ENCODE assay signal across 9 cellular contexts in the genomic region with DNA sequence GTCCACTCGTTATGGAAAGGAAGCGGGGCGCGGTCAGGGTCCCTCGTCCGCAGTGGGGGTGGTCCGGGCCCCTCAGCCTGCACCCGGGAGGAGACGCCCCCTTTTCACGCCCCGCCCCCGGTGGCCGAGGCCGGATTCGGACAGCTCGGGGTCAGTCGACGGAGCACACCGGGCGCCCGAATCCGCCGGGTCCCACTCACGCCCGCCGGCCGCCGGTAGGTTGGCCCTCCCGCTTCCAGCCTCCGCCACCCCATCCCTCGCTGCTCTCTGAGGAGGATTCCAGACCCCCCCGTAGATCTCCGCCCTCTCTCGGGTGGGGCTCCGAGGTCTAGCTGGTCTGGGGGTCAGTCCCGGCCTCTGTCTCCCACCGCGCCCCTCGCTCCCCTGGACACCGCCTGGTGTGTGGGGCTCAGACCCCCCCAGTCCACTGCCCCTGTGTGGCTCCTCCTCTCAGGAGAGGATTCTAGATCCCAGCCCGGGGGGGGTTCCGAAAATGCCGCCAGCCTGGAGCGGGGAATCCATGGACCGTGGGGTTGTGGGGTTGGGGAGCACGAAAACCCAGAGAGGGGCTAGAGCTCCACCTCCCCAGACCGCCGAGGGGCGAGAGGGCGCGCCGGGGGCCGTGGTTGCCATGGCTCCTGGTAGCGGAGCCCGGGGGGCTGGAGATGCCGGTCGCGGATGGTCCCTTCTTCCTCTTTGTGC. TPM values are rescaled to one million over a fixed set of nuclear protein-coding genes. Genes with fewer than 3 reads are reported as not detected.
DNase-seq lines count a peak whose midpoint lies in the region; ATAC-seq, FAIRE-seq and TF ChIP-seq lines count a peak whose summit lies in the region.
"Had no signal": no experiment of that assay in that cellular context is flagged by ENCODE, and none has a peak within 500 bp of the region (broad histone marks: within the 10 kb centered on the region; RNA-seq: fewer than 3 reads in every experiment).

No MANE protein-coding gene starts in this region.

- H4K20me1 ChIP-seq in HepG2 (ENCODE audit: insufficient read depth, low read length): no peaks in the 10 kb centered on the region

- H2AFZ ChIP-seq in HepG2 (ENCODE audit: low read length): no peak overlapping the region

- no peak for TF ChIP-seq POLR2A in HepG2 (IDR thresholded peaks at IDR 0.05; ENCODE audit: insufficient read depth in 1 of 2, low read depth in 2 of 2, low read length in 2 of 2)
- no peak for TF ChIP-seq POLR2A in vagina (IDR thresholded peaks at IDR 0.05)

- H3K27me3 ChIP-seq in liver (ENCODE audit: control insufficient read depth in 4 of 4, insufficient read depth in 4 of 4, low read length in 3 of 4) (peaks cover 0 to 7% (median 3%) of the 10 kb centered on the region in 4 donors), HepG2 (ENCODE audit: control insufficient read depth in 1 of 2, insufficient read depth in 2 of 2, low read length in 2 of 2) (peaks cover 0 to 7% of the 10 kb centered on the region in 2 experiments; a peak in 3 of 5 replicates), lung (ENCODE audit: control insufficient read depth, insufficient read depth) (no peaks in the 10 kb centered on the region), vagina (no peaks in the 10 kb centered on the region)

- H3K9ac ChIP-seq in liver (ENCODE audit: low read depth in 1 of 2, low read length in 2 of 2): no peak overlapping the region
- H3K9ac ChIP-seq in HepG2 (ENCODE audit: insufficient read depth, low read depth, low read length): no peak overlapping the region

- CTCF ChIA-PET in HepG2 (lab: Yijun Ruan, JAX; ENCODE audit: low intra/inter-chr PET ratio, low total read pairs): no interaction called here
- CTCF ChIA-PET in activated CD4-positive, alpha-beta memory T cell treated with anti-CD3 and anti-CD28 coated beads, Interleukin-2, amount 10 ng/mL, durations not matched to agents 7 days and 5 days (lab: Charles Lee): no interaction called here

- no peaks in the 10 kb centered on the region for H3K79me2 ChIP-seq in HepG2 (ENCODE audit: insufficient read depth, low read length)

- H3K9me3 ChIP-seq in liver (ENCODE audit: control insufficient read depth in 4 of 4, low read length in 3 of 4) (peaks cover 0 to 3% (median 0%) of the 10 kb centered on the region in 4 donors), HepG2 (ENCODE audit: low read length) (no peaks in the 10 kb centered on the region), lung (ENCODE audit: control insufficient read depth in 2 of 2, insufficient read depth in 1 of 2, low read length in 1 of 2) (peaks cover 0 to 5% of the 10 kb centered on the region in 2 donors), vagina (no peaks in the 10 kb centered on the region)

- intact Hi-C loops in HepG2 (cut with micrococcal nuclease; ENCODE audit: unreplicated experiment): no loop called here
- intact Hi-C loops in vagina (cut with DNase I): no loop called here

- BruUV-seq in HepG2 (replicated peaks; lab: Mats Ljungman, UMichigan): no TSS peak

- WGBS in liver: 5% methylated on average over 58 of the region's 58 CpGs
- WGBS in HepG2 (ENCODE audit: low lambda C conversion rate): 54% methylated on average over 17 of the region's 58 CpGs
- 2 to 3% methylated on average over 48 to 58 of the region's 58 CpGs for WGBS in lung, 2 donors

- peaks cover 3% of the 10 kb centered on the region for H3K9me3 Mint-ChIP-seq in activated CD4-positive, alpha-beta memory T cell treated with anti-CD3 and anti-CD28 coated beads, Interleukin-2, amount 10 ng/mL, durations not matched to agents 7 days and 5 days

- TF ChIP-seq RAD21 in liver (IDR thresholded peaks at IDR 0.05) (no peak), HepG2 (CRISPR knock-in tag; IDR thresholded peaks at IDR 0.05) (no peak)

- H3K4me3 Mint-ChIP-seq in activated CD4-positive, alpha-beta memory T cell treated with anti-CD3 and anti-CD28 coated beads, Interleukin-2, amount 10 ng/mL, durations not matched to agents 7 days and 5 days: no peak overlapping the region

- POLR2A ChIA-PET in HepG2 (lab: Yijun Ruan, JAX): no interaction called here
- POLR2A ChIA-PET in activated CD4-positive, alpha-beta memory T cell treated with anti-CD3 and anti-CD28 coated beads, Interleukin-2, amount 10 ng/mL, durations not matched to agents 7 days and 5 days (lab: Charles Lee): no interaction called here

- peaks cover 13% of the 10 kb centered on the region for H3K27me3 Mint-ChIP-seq in activated CD4-positive, alpha-beta memory T cell treated with anti-CD3 and anti-CD28 coated beads, Interleukin-2, amount 10 ng/mL, durations not matched to agents 7 days and 5 days

- TF ChIP-seq CTCF in liver (IDR thresholded peaks at IDR 0.05; ENCODE audit: low read depth, low read length, missing input control) (no peak), HepG2 (CRISPR knock-in tag; IDR thresholded peaks at IDR 0.05) (no peak), lung (IDR thresholded peaks at IDR 0.05; ENCODE audit: control extremely low read depth, extremely low read depth) (no peak), vagina (IDR thresholded peaks at IDR 0.05) (no peak)

- H3K36me3 ChIP-seq in liver (ENCODE audit: control insufficient read depth in 4 of 4, insufficient read depth in 3 of 4, low read depth in 1 of 4, low read length in 3 of 4): no peaks in the 10 kb centered on the region
- no peaks in the 10 kb centered on the region for H3K36me3 ChIP-seq in HepG2 (replicated peaks in 1 of 2; ENCODE audit: control insufficient read depth in 1 of 2, insufficient read depth in 2 of 2, low read length in 2 of 2)
- no peaks in the 10 kb centered on the region for H3K36me3 ChIP-seq in lung (ENCODE audit: control insufficient read depth in 2 of 2, insufficient read depth in 2 of 2, low read length in 2 of 2)
- no peaks in the 10 kb centered on the region for H3K36me3 ChIP-seq in vagina

- H3K4me3 ChIP-seq in liver (ENCODE audit: low read depth in 1 of 3, low read length in 3 of 3) (peak overlapping the region in 2 of 3 donors; percentile 15 to 62), HepG2 (replicated peaks in 1 of 3; ENCODE audit: insufficient read depth in 1 of 3, low read depth in 2 of 3, low read length in 3 of 3) (no peak overlapping the region), lung (peak overlapping the region; percentile 46), vagina (peak overlapping the region; percentile 58 to 60)

- FAIRE-seq in HepG2 (lab: Jason Lieb, UNC): no peak

- H3K36me3 Mint-ChIP-seq in activated CD4-positive, alpha-beta memory T cell treated with anti-CD3 and anti-CD28 coated beads, Interleukin-2, amount 10 ng/mL, durations not matched to agents 7 days and 5 days (ENCODE audit: low read depth): peaks cover 4% of the 10 kb centered on the region

- H3K4me1 ChIP-seq in liver (ENCODE audit: control insufficient read depth in 4 of 4, insufficient read depth in 4 of 4, low read length in 3 of 4) (peaks cover 8 to 18% (median 12%) of the 10 kb centered on the region in 4 donors), HepG2 (ENCODE audit: insufficient read depth, low read length) (no peaks in the 10 kb centered on the region), lung (ENCODE audit: control insufficient read depth in 2 of 2, insufficient read depth in 2 of 2, low read length in 2 of 2) (peaks cover 4 to 17% of the 10 kb centered on the region in 2 donors), vagina (peaks cover 7% of the 10 kb centered on the region)

- in situ Hi-C loops in HepG2 (cut with HindIII; ENCODE audit: extremely low pct_ligation_motif_present, low pct_unique_long_range_greater_than_20kb): no loop called here

- no peak for TF ChIP-seq EP300 in HepG2 (IDR thresholded peaks at IDR 0.05; ENCODE audit: low read depth in 2 of 2, low read length in 2 of 2)
- no peak for TF ChIP-seq EP300 in HepG2 (CRISPR knock-in tag; IDR thresholded peaks at IDR 0.05; ENCODE audit: borderline replicate concordance)

- DNase-seq in HepG2 (ENCODE audit: low spot score) (no peak), astrocyte of the hippocampus (ENCODE audit: low read depth, low spot score) (peak; percentile 48), lung (ENCODE audit: low spot score) (no peak), vagina (ENCODE audit: extremely low spot score in 2 of 2) (no peak), NOMO-1 treated with DMSO at 0.1 percent for 48 hours (lab: John Stamatoyannopoulos, UW; ENCODE audit: unreplicated experiment) (no peak)
- DNase-seq in activated CD4-positive, alpha-beta memory T cell treated with anti-CD3 and anti-CD28 coated beads, Interleukin-2, amount 10 ng/mL, durations not matched to agents 7 days and 5 days: no peak

- no peak overlapping the region for H3K27ac ChIP-seq in liver (ENCODE audit: low read depth in 1 of 2, low read length in 2 of 2)
- H3K27ac ChIP-seq in HepG2 (ENCODE audit: extremely low read length, insufficient read depth, low read length): no peak overlapping the region
- no peak overlapping the region for H3K27ac ChIP-seq in lung (ENCODE audit: low read depth in 1 of 2, low read length in 1 of 2)
- H3K27ac ChIP-seq in vagina: peak overlapping the region; percentile 53

- no peak overlapping the region for H3K4me2 ChIP-seq in HepG2 (ENCODE audit: low read depth, low read length)

- H3K4me1 Mint-ChIP-seq in activated CD4-positive, alpha-beta memory T cell treated with anti-CD3 and anti-CD28 coated beads, Interleukin-2, amount 10 ng/mL, durations not matched to agents 7 days and 5 days: peaks cover 3% of the 10 kb centered on the region

- ATAC-seq in HepG2 (no peak; the same call in 1 of the 3 replicates), lung (ENCODE audit: insufficient read depth, low FRiP score) (peak; percentile 49), HG03565 (IDR thresholded peaks at IDR 0.05; ENCODE audit: unreplicated experiment) (no peak)

- no peak overlapping the region for H3K27ac Mint-ChIP-seq in activated CD4-positive, alpha-beta memory T cell treated with anti-CD3 and anti-CD28 coated beads, Interleukin-2, amount 10 ng/mL, durations not matched to agents 7 days and 5 days

RNA-seq across cellular contexts. Expression of a gene that starts 0.7 kb away (rescaled TPM):
- total RNA-seq in liver (1 to 10 TPM in 1 of 2 donors, under 1 TPM in 1; 0.05 to 8.1 TPM), HepG2 (2016; rRNA removed; fragmentation: Illumina TruSeq; extraction: Trizol) (not detected in 2 replicates), lung (10 to 100 TPM; 11.3 to 11.5 TPM), vagina (25.8 TPM)
- polyA plus RNA-seq in liver (1 to 10 TPM in 1 of 2 donors, under 1 TPM in 1; 0.03 to 1.3 TPM), HepG2 (2011; rRNA removed) (not detected in 2 replicates), lung (1 to 10 TPM; 1.1 to 4.9 TPM)
- not detected in 2 replicates for total RNA-seq in HepG2 (2016; cell fraction: cytosol; rRNA removed; fragmentation: Illumina TruSeq; extraction: Trizol; ENCODE audit: low read depth)
- not detected in 2 replicates for total RNA-seq in HepG2 (2016; cell fraction: insoluble cytoplasmic fraction; rRNA removed; fragmentation: Illumina TruSeq; extraction: Trizol)
- not detected in 2 replicates for total RNA-seq in HepG2 (2016; cell fraction: membrane; rRNA removed; fragmentation: Illumina TruSeq; extraction: Trizol)
- not detected in 2 replicates for total RNA-seq in HepG2 (2016; cell fraction: nucleus; rRNA removed; fragmentation: Illumina TruSeq; extraction: Trizol)
- 0.14 TPM in 1 of 2 replicates, not detected in the other for polyA plus RNA-seq in HepG2 (2011; cell fraction: cytosol; rRNA removed)
- not detected in 2 replicates for polyA plus RNA-seq in HepG2 (2011; cell fraction: nucleus; rRNA removed)
- polyA plus RNA-seq in HepG2 (2012): not detected in 2 replicates
- not detected in 2 replicates for polyA plus RNA-seq in HepG2 (2016; cell fraction: cytosol; fragmentation: Illumina TruSeq; extraction: Trizol; ENCODE audit: low read depth)
- polyA plus RNA-seq in HepG2 (2016; cell fraction: insoluble cytoplasmic fraction; fragmentation: Illumina TruSeq; extraction: Trizol; ENCODE audit: low read depth): not detected in 2 replicates
- not detected in 2 replicates for polyA plus RNA-seq in HepG2 (2016; cell fraction: membrane; fragmentation: Illumina TruSeq; extraction: Trizol; ENCODE audit: low read depth)
- polyA plus RNA-seq in HepG2 (2016; cell fraction: nucleus; fragmentation: Illumina TruSeq; extraction: Trizol; ENCODE audit: insufficient read depth, low read depth): not detected in 2 replicates
- not detected in 2 replicates for polyA minus RNA-seq in HepG2 (2011; rRNA and poly(A)+ RNA removed; ENCODE audit: low replicate concordance)
- polyA minus RNA-seq in HepG2 (2011; cell fraction: cytosol; rRNA and poly(A)+ RNA removed): not detected in 2 replicates
- not detected in 2 replicates for polyA minus RNA-seq in HepG2 (2011; cell fraction: nucleus; rRNA and poly(A)+ RNA removed)
- total RNA-seq in activated CD4-positive, alpha-beta memory T cell treated with anti-CD3 and anti-CD28 coated beads, Interleukin-2, amount 10 ng/mL, durations not matched to agents 7 days and 5 days: not detected
- total RNA-seq: Daoy had no signal

Comparison
In these comparisons a context has a peak if more than half of its experiments do, and no peak if none do; other contexts are left out.
1. H3K4me3 ChIP-seq: peak in liver (2 of 3), lung (single experiment) and vagina (2 of 2); none in HepG2 (0 of 3).